In the genomic region with DNA sequence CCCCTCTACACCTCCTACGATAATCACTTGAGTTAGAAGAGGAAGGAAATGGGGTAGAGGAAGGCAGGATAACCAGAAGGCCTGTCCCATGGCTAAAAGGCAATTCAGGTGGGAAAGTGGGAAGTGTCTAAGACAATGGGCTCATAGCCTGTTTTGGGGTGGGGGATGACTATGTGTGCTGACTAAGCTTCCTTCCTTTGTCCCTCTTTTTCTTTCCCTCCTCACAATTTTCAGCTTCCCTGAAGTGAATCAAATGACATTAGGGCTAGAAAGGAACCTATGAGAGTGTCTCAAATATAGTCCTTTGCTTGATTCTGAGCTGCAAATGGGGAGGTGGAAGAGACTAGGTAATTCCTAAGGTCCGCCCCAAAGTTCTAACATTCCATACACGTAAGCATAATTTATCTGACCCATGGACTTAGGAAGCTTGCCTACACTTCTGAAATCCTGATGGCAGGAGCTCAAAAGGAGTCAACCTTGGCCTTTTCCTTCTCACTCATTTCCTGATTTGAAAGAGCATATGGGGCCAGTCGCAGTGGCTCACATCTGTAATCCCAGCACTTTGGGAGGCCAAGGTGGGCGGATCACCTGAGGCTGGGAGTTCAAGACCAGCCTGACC, we compare ENCODE assay signal across 25 cellular contexts.
"Had no signal": no experiment of that assay in that cellular context is flagged by ENCODE, and none has a peak within 500 bp of the region (broad histone marks: within the 10 kb centered on the region; RNA-seq: fewer than 3 reads in every experiment).

No MANE protein-coding gene starts in this region.

- DNase-seq: cerebellar nuclear complex; effector CD4-positive, alpha-beta T cell; endodermal cell; gastrocnemius medialis; heart right ventricle; hypothalamus; kidney glomerular epithelial cell; mammary epithelial cell; midbrain; occipital lobe; pancreas; retina; spleen; stimulated activated CD4-positive, alpha-beta T cell treated with anti-CD3 and anti-CD28 coated beads, Interleukin-15, amount 100 ng/mL, for 24 hours; stimulated activated CD4-positive, alpha-beta T cell treated with anti-CD3 and anti-CD28 coated beads, Interleukin-1b, Interleukin-23, amount 100 ng/mL, for 48 hours; stimulated activated CD4-positive, alpha-beta T cell treated with anti-CD3 and anti-CD28 coated beads, Interleukin-4, amount 100 ng/mL, for 24 hours; stimulated activated naive B cell treated with anti-CD40 and anti-IgM and Interleukin-4, amounts not matched to agents 10 μg/mL and 1 μg/mL and 100 μg/mL, for 72 hours; stomach; substantia nigra; transverse colon had no signal

- H3K27me3 Mint-ChIP-seq: natural killer cell treated with Interleukin-12 subunit alpha and Interleukin-12 subunit beta and Interleukin-15 and Interleukin-18, amount 100 ng/mL, for 72 hours; stimulated activated naive B cell treated with anti-CD40 and anti-IgM and Interleukin-4, amounts not matched to agents 10 μg/mL and 1 μg/mL and 100 μg/mL, for 72 hours had no signal

- H3K4me1 Mint-ChIP-seq: endodermal cell had no signal

- H3K4me3 Mint-ChIP-seq: endodermal cell; natural killer cell treated with Interleukin-12 subunit alpha and Interleukin-12 subunit beta and Interleukin-15 and Interleukin-18, amount 100 ng/mL, for 72 hours; stimulated activated naive B cell treated with anti-CD40 and anti-IgM and Interleukin-4, amounts not matched to agents 10 μg/mL and 1 μg/mL and 100 μg/mL, for 72 hours had no signal

- H3K9me3 Mint-ChIP-seq: endodermal cell; natural killer cell treated with Interleukin-12 subunit alpha and Interleukin-12 subunit beta and Interleukin-15 and Interleukin-18, amount 100 ng/mL, for 72 hours; stimulated activated naive B cell treated with anti-CD40 and anti-IgM and Interleukin-4, amounts not matched to agents 10 μg/mL and 1 μg/mL and 100 μg/mL, for 72 hours had no signal

- H3K4me3 ChIP-seq: gastrocnemius medialis, heart right ventricle, pancreas, prostate gland, spleen, stomach, thoracic aorta, transverse colon had no signal

- H3K27me3 ChIP-seq: gastrocnemius medialis, heart right ventricle, pancreas, spleen, stomach, transverse colon had no signal

- ATAC-seq: esophagus mucosa; gastrocnemius medialis; heart right ventricle; natural killer cell treated with Interleukin-12 subunit alpha and Interleukin-12 subunit beta and Interleukin-15 and Interleukin-18, amount 100 ng/mL, for 72 hours; pancreas; sciatic nerve; stimulated activated naive B cell treated with anti-CD40 and anti-IgM and Interleukin-4, amounts not matched to agents 10 μg/mL and 1 μg/mL and 100 μg/mL, for 72 hours had no signal

- H3K27ac ChIP-seq: gastrocnemius medialis, pancreas, prostate gland, stomach, thoracic aorta, transverse colon had no signal

- H3K27ac Mint-ChIP-seq: endodermal cell; natural killer cell treated with Interleukin-12 subunit alpha and Interleukin-12 subunit beta and Interleukin-15 and Interleukin-18, amount 100 ng/mL, for 72 hours; stimulated activated naive B cell treated with anti-CD40 and anti-IgM and Interleukin-4, amounts not matched to agents 10 μg/mL and 1 μg/mL and 100 μg/mL, for 72 hours had no signal

- H3K4me1 ChIP-seq: gastrocnemius medialis, pancreas, prostate gland, spleen, transverse colon had no signal

- H3K9me3 ChIP-seq: gastrocnemius medialis, heart right ventricle, pancreas, prostate gland, spleen, stomach, thoracic aorta, transverse colon had no signal
